ENCODE assay signal across 2 cellular contexts in genomic region chr4:128287159-128287870, GRCh38.
A peak's percentile ranks its signal among the peaks of the same experiment; 100 is the strongest.
TF ChIP-seq lines count a peak whose summit lies in the region.

Gene PGRMC2 (minus strand): TSS chr4:128287813. CDS start chr4:128287790, 23 bp downstream.

TF ChIP-seq in HEK293, 187 proteins besides CTCF, POLR2A, EP300 and RAD21 (continued from another document and continues in another):
- TF ChIP-seq ZNF76 (tag by site-specific recombination; IDR thresholded peaks at IDR 0.05; ENCODE audit: borderline replicate concordance, low read depth) (no peak), KLF16 (tag by site-specific recombination; IDR thresholded peaks at IDR 0.05) (peak; percentile 43; the same call in 1 of the 2 replicates), ZNF335 (tag by site-specific recombination; conservative IDR thresholded peaks at IDR 0.05) (peak; percentile 53; the same call in 1 of the 2 replicates), ZNF19 (tag by site-specific recombination; IDR thresholded peaks at IDR 0.05; ENCODE audit: low read depth) (no peak), ZNF513 (tag by site-specific recombination; IDR thresholded peaks at IDR 0.05) (0 out of 2 replicates have a peak, but pooled peaks have one; percentile 24), ZNF394 (tag by site-specific recombination; IDR thresholded peaks at IDR 0.05; ENCODE audit: borderline replicate concordance) (no peak), PRDM1 (tag by site-specific recombination; IDR thresholded peaks at IDR 0.05) (peak; percentile 59; the same call in 1 of the 2 replicates), SP7 (tag by site-specific recombination; IDR thresholded peaks at IDR 0.05) (no peak), ZNF610 (tag by site-specific recombination; IDR thresholded peaks at IDR 0.05; ENCODE audit: borderline replicate concordance) (no peak), ZNF398 (tag by site-specific recombination; IDR thresholded peaks at IDR 0.05) (peak; percentile 58), ZBTB44 (tag by site-specific recombination; IDR thresholded peaks at IDR 0.05) (no peak), KLF9 (tag by site-specific recombination; IDR thresholded peaks at IDR 0.05; ENCODE audit: low read depth) (no peak), HIC1 (tag by site-specific recombination; IDR thresholded peaks at IDR 0.05) (0 out of 2 replicates have a peak, but pooled peaks have one; percentile 40), ZNF621 (tag by site-specific recombination; IDR thresholded peaks at IDR 0.05) (no peak), GLIS2 (tag by site-specific recombination; IDR thresholded peaks at IDR 0.05) (peak; percentile 80), YY1 (tag by site-specific recombination; IDR thresholded peaks at IDR 0.05) (0 out of 2 replicates have a peak, but pooled peaks have one; percentile 25), ZBTB20 (tag by site-specific recombination; IDR thresholded peaks at IDR 0.05) (peak; percentile 43; the same call in 1 of the 2 replicates), ZNF174 (tag by site-specific recombination; IDR thresholded peaks at IDR 0.05) (no peak), ZNF202 (tag by site-specific recombination; IDR thresholded peaks at IDR 0.05; ENCODE audit: borderline replicate concordance) (no peak), ZIC2 (tag by site-specific recombination; IDR thresholded peaks at IDR 0.05) (no peak)

TF ChIP-seq in K562, 482 proteins besides CTCF, POLR2A, EP300 and RAD21 (continued from another document and continues in another):
- TF ChIP-seq RERE (CRISPR knock-in tag; IDR thresholded peaks at IDR 0.05; ENCODE audit: borderline replicate concordance) (no peak), CEBPZ (IDR thresholded peaks at IDR 0.05; ENCODE audit: borderline replicate concordance, low read depth, low read length) (no peak), ILK (tag; IDR thresholded peaks at IDR 0.05; ENCODE audit: borderline replicate concordance, low read depth) (no peak), RBBP5 (IDR thresholded peaks at IDR 0.05; ENCODE audit: borderline replicate concordance, insufficient read depth, low read length, poor library complexity, severe bottlenecking) (peak; percentile 68), TARDBP (IDR thresholded peaks at IDR 0.05) (no peak), RBM25 (IDR thresholded peaks at IDR 0.05; ENCODE audit: low read depth, low read length, severe bottlenecking) (no peak), PRDM10 (IDR thresholded peaks at IDR 0.05; ENCODE audit: partially characterized antibody) (peak; percentile 25), NCOR1 (IDR thresholded peaks at IDR 0.05) (no peak), RFX5 (IDR thresholded peaks at IDR 0.05; ENCODE audit: low read depth, low read length) (no peak), NKRF (IDR thresholded peaks at IDR 0.05; ENCODE audit: borderline replicate concordance) (0 out of 2 replicates have a peak, but pooled peaks have one; percentile 33), NFIC (IDR thresholded peaks at IDR 0.05) (peak; percentile 18; the same call in 1 of the 2 replicates), GABPB2 (CRISPR knock-in tag; conservative IDR thresholded peaks at IDR 0.05) (no peak), ELF4 (CRISPR knock-in tag; IDR thresholded peaks at IDR 0.05) (no peak), TCF7 (IDR thresholded peaks at IDR 0.05; ENCODE audit: borderline replicate concordance) (no peak), ZBTB34 (CRISPR knock-in tag; IDR thresholded peaks at IDR 0.05) (no peak), CBX3 (IDR thresholded peaks at IDR 0.05; ENCODE audit: borderline replicate concordance in 1 of 2, low read length in 2 of 2) (no peak), CXXC5 (CRISPR knock-in tag; IDR thresholded peaks at IDR 0.05) (no peak), THAP7 (CRISPR knock-in tag; IDR thresholded peaks at IDR 0.05) (no peak), ZNF324 (CRISPR knock-in tag; IDR thresholded peaks at IDR 0.05) (no peak), ZBTB7A (IDR thresholded peaks at IDR 0.05; ENCODE audit: borderline replicate concordance, control insufficient read depth, low read depth, low read length) (peak; percentile 44; the same call in 1 of the 2 replicates), SIN3A (IDR thresholded peaks at IDR 0.05; ENCODE audit: borderline replicate concordance in 2 of 2, control insufficient read depth in 1 of 2, low read depth in 2 of 2, low read length in 2 of 2) (0 out of 4 replicates have a peak, but pooled peaks of 1 of the 2 experiments have one; percentile 10), UBTF (IDR thresholded peaks at IDR 0.05; ENCODE audit: borderline replicate concordance in 1 of 2, low read depth in 2 of 2, low read length in 2 of 2) (peak in 1 of 2 experiments; percentile 15; a peak in 1 of 4 replicates)
